Comparison of ENCODE assay signal across 12 cellular contexts in the genomic region with DNA sequence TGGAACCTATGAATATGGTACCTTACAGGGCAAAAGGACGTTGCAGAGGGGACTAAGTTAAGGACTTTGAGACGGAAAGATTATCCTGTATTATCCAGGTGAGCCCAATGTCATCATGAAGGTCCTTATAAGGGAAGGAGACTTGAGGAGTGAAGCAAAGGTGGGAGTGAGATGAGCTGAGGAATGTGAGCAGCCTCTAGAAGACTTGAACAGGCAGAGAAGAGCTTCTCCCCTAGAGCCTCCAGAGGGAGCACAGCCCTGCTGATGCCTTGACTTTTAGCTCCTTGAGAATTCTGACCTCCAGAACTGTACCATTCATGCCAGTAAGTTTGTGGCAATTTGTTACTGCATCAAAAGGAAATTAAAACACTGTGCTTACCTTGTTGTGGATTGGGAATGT. TPM values are rescaled to one million over a fixed set of nuclear protein-coding genes. Genes with fewer than 3 reads are reported as not detected.
A peak's percentile ranks its signal among the peaks of the same experiment; 100 is the strongest.
DNase-seq lines count a peak whose midpoint lies in the region; ATAC-seq and TF ChIP-seq lines count a peak whose summit lies in the region.
"Had no signal": no experiment of that assay in that cellular context is flagged by ENCODE, and none has a peak within 500 bp of the region (broad histone marks: within the 10 kb centered on the region; RNA-seq: fewer than 3 reads in every experiment).

No MANE protein-coding gene starts in this region.

- peak; percentile 39 for TF ChIP-seq CTCF in GM12873 (IDR thresholded peaks at IDR 0.05; ENCODE audit: insufficient read depth, low read depth, low read length, missing control alignments)
- TF ChIP-seq CTCF in chondrocyte (IDR thresholded peaks at IDR 0.05) = peak; percentile 16
- peak; percentile 32 for TF ChIP-seq CTCF in neural crest cell (conservative IDR thresholded peaks at IDR 0.05)

- no peak overlapping the region for H3K27ac Mint-ChIP-seq in chondrocyte (ENCODE audit: unreplicated experiment)
- H3K27ac Mint-ChIP-seq in neural crest cell (ENCODE audit: unreplicated experiment) = no peak overlapping the region
- no peak overlapping the region for H3K27ac Mint-ChIP-seq in stimulated activated naive B cell treated with anti-CD40 and anti-IgM and Interleukin-4, amounts not matched to agents 10 μg/mL and 1 μg/mL and 100 μg/mL, for 72 hours
- H3K27ac Mint-ChIP-seq: T-helper 17 cell had no signal

- no peaks in the 10 kb centered on the region for H3K4me1 Mint-ChIP-seq in chondrocyte (ENCODE audit: low read depth)
- peaks cover 6% of the 10 kb centered on the region for H3K4me1 Mint-ChIP-seq in neural crest cell
- peaks cover 0 to 5% of the 10 kb centered on the region in 2 donors for H3K4me1 Mint-ChIP-seq in stimulated activated naive B cell treated with anti-CD40 and anti-IgM and Interleukin-4, amounts not matched to agents 10 μg/mL and 1 μg/mL and 100 μg/mL, for 72 hours
- H3K4me1 Mint-ChIP-seq: T-helper 17 cell had no signal

- DNase-seq in LHCN-M2 (ENCODE audit: low read depth) (peak; percentile 3), chondrocyte (ENCODE audit: low spot score) (no peak), neural crest cell (ENCODE audit: low read depth, low spot score) (no peak)
- no peak for DNase-seq in stimulated activated naive B cell treated with anti-CD40 and anti-IgM and Interleukin-4, amounts not matched to agents 10 μg/mL and 1 μg/mL and 100 μg/mL, for 72 hours
- DNase-seq: DMS53; effector CD4-positive, alpha-beta T cell; NCI-H69; T-helper 17 cell had no signal

- ATAC-seq in HG02571 (IDR thresholded peaks at IDR 0.05; ENCODE audit: unreplicated experiment) = no peak
- ATAC-seq in HG03521 (IDR thresholded peaks at IDR 0.05; ENCODE audit: unreplicated experiment) = no peak
- ATAC-seq in stimulated activated naive B cell treated with anti-CD40 and anti-IgM and Interleukin-4, amounts not matched to agents 10 μg/mL and 1 μg/mL and 100 μg/mL, for 72 hours (replicated peaks) = no peak
- ATAC-seq: T-helper 17 cell had no signal

- peaks cover 5% of the 10 kb centered on the region for H3K9me3 Mint-ChIP-seq in chondrocyte (ENCODE audit: low read depth)
- peaks cover 7% of the 10 kb centered on the region for H3K9me3 Mint-ChIP-seq in neural crest cell
- peaks cover 5 to 7% of the 10 kb centered on the region in 2 donors for H3K9me3 Mint-ChIP-seq in stimulated activated naive B cell treated with anti-CD40 and anti-IgM and Interleukin-4, amounts not matched to agents 10 μg/mL and 1 μg/mL and 100 μg/mL, for 72 hours

- no peaks in the 10 kb centered on the region for H3K36me3 Mint-ChIP-seq in chondrocyte (ENCODE audit: low read depth)
- no peaks in the 10 kb centered on the region for H3K36me3 Mint-ChIP-seq in neural crest cell (ENCODE audit: low read depth)
- H3K36me3 Mint-ChIP-seq in stimulated activated naive B cell treated with anti-CD40 and anti-IgM and Interleukin-4, amounts not matched to agents 10 μg/mL and 1 μg/mL and 100 μg/mL, for 72 hours = peaks cover 0 to 3% of the 10 kb centered on the region in 2 donors

- H3K4me3 Mint-ChIP-seq in chondrocyte (ENCODE audit: unreplicated experiment) (no peak overlapping the region), neural crest cell (no peak overlapping the region)
- no peak overlapping the region for H3K4me3 Mint-ChIP-seq in stimulated activated naive B cell treated with anti-CD40 and anti-IgM and Interleukin-4, amounts not matched to agents 10 μg/mL and 1 μg/mL and 100 μg/mL, for 72 hours
- H3K4me3 Mint-ChIP-seq: T-helper 17 cell had no signal

- peaks cover 25% of the 10 kb centered on the region for H3K27me3 Mint-ChIP-seq in chondrocyte (ENCODE audit: low read depth)
- peaks cover 6% of the 10 kb centered on the region for H3K27me3 Mint-ChIP-seq in neural crest cell (ENCODE audit: low read depth)
- peaks cover 50 to 75% of the 10 kb centered on the region in 2 donors for H3K27me3 Mint-ChIP-seq in stimulated activated naive B cell treated with anti-CD40 and anti-IgM and Interleukin-4, amounts not matched to agents 10 μg/mL and 1 μg/mL and 100 μg/mL, for 72 hours

RNA-seq across cellular contexts. Expression of gene DCD, which starts 41.8 kb away (rescaled TPM):
- total RNA-seq in LHCN-M2 (2014; rRNA removed) = not detected in 2 replicates
- polyA plus RNA-seq in LHCN-M2 (2012) = not detected
- not detected in 3 replicates for total RNA-seq in chondrocyte
- not detected in 2 replicates for total RNA-seq in neural crest cell
- total RNA-seq: myocyte, T-helper 17 cell had no signal

RNA-seq across cellular contexts. Expression of gene LACRT, which starts 55.3 kb away (rescaled TPM):
- total RNA-seq in LHCN-M2 (2014; rRNA removed) = not detected in 2 replicates
- polyA plus RNA-seq in LHCN-M2 (2012) = not detected
- total RNA-seq in chondrocyte = not detected in 3 replicates
- total RNA-seq in neural crest cell = not detected in 2 replicates
- total RNA-seq: myocyte, T-helper 17 cell had no signal
